22 cellular contexts compared by ENCODE assay signal in genomic region chr9:33436445-33436844, GRCh38. TPM values are rescaled to one million over a fixed set of nuclear protein-coding genes. Genes with fewer than 3 reads are reported as not detected.
A peak's percentile ranks its signal among the peaks of the same experiment; 100 is the strongest.
DNase-seq lines count a peak whose midpoint lies in the region; ATAC-seq, FAIRE-seq and TF ChIP-seq lines count a peak whose summit lies in the region.
"Had no signal": no experiment of that assay in that cellular context is flagged by ENCODE, and none has a peak within 500 bp of the region (broad histone marks: within the 10 kb centered on the region; RNA-seq: fewer than 3 reads in every experiment).

No MANE protein-coding gene starts in this region.

- H2BK12ac ChIP-seq in H9 (ENCODE audit: insufficient read length, low read depth, low read length) = no peak overlapping the region

- TF ChIP-seq RAD21 in A549 (conservative IDR thresholded peaks at IDR 0.05 in 1 of 2, IDR thresholded peaks at IDR 0.05 in 1 of 2) = no peak

- CTCF ChIA-PET in A549 (lab: Yijun Ruan, JAX) = interaction anchor here (6.2 to 41.9 kb wide), 2 partner anchors 21 to 30 kb away, joined by 38 to 834 read pairs; partner anchors contain the start of genes AQP3 and NOL6

- H3K27me3 Mint-ChIP-seq in H9 (ENCODE audit: low read depth) (peaks cover 8% of the 10 kb centered on the region), T-helper 17 cell (no peaks in the 10 kb centered on the region)
- H3K27me3 Mint-ChIP-seq: activated naive CD8-positive, alpha-beta T cell treated with anti-CD3 and anti-CD28 coated beads for 36 hours had no signal

- H4K91ac ChIP-seq in H9 (ENCODE audit: insufficient read length, low read depth, low read length) = no peak overlapping the region

- H3K4me1 ChIP-seq in A549 (peaks cover 40% of the 10 kb centered on the region), H9 (ENCODE audit: insufficient read depth, low read length) (no peaks in the 10 kb centered on the region), left lung (peaks cover 0 to 5% of the 10 kb centered on the region in 2 donors), stomach (peaks cover 0 to 26% (median 7%) of the 10 kb centered on the region in 4 donors)
- H3K4me1 ChIP-seq: gastroesophageal sphincter had no signal

- TF ChIP-seq POLR2A in A549 (IDR thresholded peaks at IDR 0.05; ENCODE audit: low read length) (no peak), stomach (IDR thresholded peaks at IDR 0.05) (no peak)

- no peak overlapping the region for H3K4ac ChIP-seq in H9 (ENCODE audit: low read depth, low read length)

- H4K20me1 ChIP-seq in H9 (ENCODE audit: control insufficient read depth, insufficient read depth, insufficient read length) = no peaks in the 10 kb centered on the region

- H3K27me3 ChIP-seq in H9 (ENCODE audit: insufficient read depth, low read length) (no peaks in the 10 kb centered on the region), left lung (no peaks in the 10 kb centered on the region), stomach (no peaks in the 10 kb centered on the region), H7 (ENCODE audit: control insufficient read depth, insufficient read depth, low read length) (no peaks in the 10 kb centered on the region)

- H3K9me3 ChIP-seq in A549 (no peaks in the 10 kb centered on the region), H9 (ENCODE audit: control insufficient read depth, low read depth, low read length) (no peaks in the 10 kb centered on the region), T-helper 17 cell (ENCODE audit: control insufficient read depth, low read length, poor library complexity, severe bottlenecking) (no peaks in the 10 kb centered on the region), left lung (no peaks in the 10 kb centered on the region), stomach (no peaks in the 10 kb centered on the region)
- H3K9me3 ChIP-seq: gastroesophageal sphincter had no signal

- no peak overlapping the region for H3K4me3 Mint-ChIP-seq in H9
- H3K4me3 Mint-ChIP-seq in T-helper 17 cell = no peak overlapping the region
- H3K4me3 Mint-ChIP-seq: activated B cell treated with CpG ODN at 0.5 μM for 24 hours; activated naive CD8-positive, alpha-beta T cell treated with anti-CD3 and anti-CD28 coated beads for 36 hours; brain had no signal

- intact Hi-C loops in left lung (cut with DNase I) = no loop called here
- intact Hi-C loops in stomach (cut with DNase I; ENCODE audit: low total_unique reads) = no loop called here

- H2AFZ ChIP-seq in H9 (ENCODE audit: low read length) = no peak overlapping the region

- H4K5ac ChIP-seq in H9 (ENCODE audit: insufficient read length, low read depth, low read length) = no peak overlapping the region

- no peak overlapping the region for H2AK5ac ChIP-seq in H9 (ENCODE audit: insufficient read length, low read length)

- no peak overlapping the region for H3K23ac ChIP-seq in H9 (ENCODE audit: insufficient read length, low read depth, low read length)

- no peak overlapping the region for H2BK5ac ChIP-seq in H9 (ENCODE audit: insufficient read length, low read length)

- DNase-seq in A549 (ENCODE audit: low read depth in 1 of 2, low spot score in 1 of 2) (no peak), H9 (no peak), T-helper 17 cell (no peak), left lung (no peak), stomach (no peak), NOMO-1 treated with dmso at 0.1 percent for 144 hours (lab: John Stamatoyannopoulos, UW; ENCODE audit: unreplicated experiment) (no peak), H7 (no peak)
- DNase-seq: activated B cell treated with CpG ODN at 0.5 μM for 24 hours; activated naive CD8-positive, alpha-beta T cell treated with anti-CD3 and anti-CD28 coated beads for 36 hours; activated T-cell treated with anti-CD3 and anti-CD28 coated beads, Interleukin-2, amount 50 U/mL, for 48 hours; cortex of kidney; KG1; NCI-H1105 treated with DMSO at 0.1 percent for 48 hours; NCI-H2107; NCI-H774; occipital lobe; RPMI8226; stimulated activated naive CD8-positive, alpha-beta T cell treated with anti-CD3 and anti-CD28 coated beads, Interleukin-15, Interleukin-2, amounts not matched to agents 100 U/mL and 50 U/mL, for 24 hours had no signal

- H3K4me2 ChIP-seq in A549 (peak overlapping the region; percentile 19; the same call in 2 of the 3 replicates), H9 (ENCODE audit: insufficient read depth, insufficient read length, low read length) (no peak overlapping the region)

- no peak overlapping the region for H3T11ph ChIP-seq in H9 (ENCODE audit: low read length)

- H3K79me2 ChIP-seq in H9 (ENCODE audit: insufficient read depth, low read length) = no peaks in the 10 kb centered on the region

- H3K36me3 ChIP-seq in left lung (peaks cover 0 to 5% of the 10 kb centered on the region in 2 donors), stomach (peaks cover 0 to 11% (median 2%) of the 10 kb centered on the region in 4 donors), H7 (replicated peaks; ENCODE audit: control insufficient read depth, insufficient read depth, low read length) (no peaks in the 10 kb centered on the region)

- H3K9me3 Mint-ChIP-seq in H9 = no peaks in the 10 kb centered on the region
- H3K9me3 Mint-ChIP-seq: activated B cell treated with CpG ODN at 0.5 μM for 24 hours; activated naive CD8-positive, alpha-beta T cell treated with anti-CD3 and anti-CD28 coated beads for 36 hours had no signal

- H3K4me1 Mint-ChIP-seq in H9 (peaks cover 11 to 13% of the 10 kb centered on the region in 2 experiments), T-helper 17 cell (peaks cover 42% of the 10 kb centered on the region)
- H3K4me1 Mint-ChIP-seq: activated naive CD8-positive, alpha-beta T cell treated with anti-CD3 and anti-CD28 coated beads for 36 hours had no signal

- FAIRE-seq in A549 (lab: Jason Lieb, UNC) = no peak
- FAIRE-seq: H54 had no signal

- no peak overlapping the region for H2BK15ac ChIP-seq in H9 (ENCODE audit: low read depth, low read length)

- H2BK120ac ChIP-seq in H9 (ENCODE audit: low read depth, low read length, poor library complexity, severe bottlenecking) = no peak overlapping the region

- H3K36me3 Mint-ChIP-seq in H9 (ENCODE audit: insufficient read depth in 1 of 3, low read depth in 3 of 3) (no peaks in the 10 kb centered on the region), T-helper 17 cell (ENCODE audit: low read depth) (peaks cover 7% of the 10 kb centered on the region)
- H3K36me3 Mint-ChIP-seq: activated naive CD8-positive, alpha-beta T cell treated with anti-CD3 and anti-CD28 coated beads for 36 hours; brain had no signal

- no peak overlapping the region for H2BK20ac ChIP-seq in H9 (ENCODE audit: low read depth, low read length, poor library complexity, severe bottlenecking)

- H3K27ac ChIP-seq in A549 = peak overlapping the region; percentile 2 to 12; a peak in 4 of 6 replicates
- H3K27ac ChIP-seq in H9 (ENCODE audit: insufficient read length, low read depth, low read length) = no peak overlapping the region
- H3K27ac ChIP-seq in left lung = no peak overlapping the region
- no peak overlapping the region for H3K27ac ChIP-seq in stomach
- H3K27ac ChIP-seq: gastroesophageal sphincter had no signal

- H3K9ac ChIP-seq in H9 (ENCODE audit: extremely low read depth, insufficient read length, low read length) = no peak overlapping the region

- H3K14ac ChIP-seq in H9 (ENCODE audit: insufficient read depth, low read length) = no peak overlapping the region

- H3K79me1 ChIP-seq in H9 (ENCODE audit: insufficient read depth, low read depth, low read length, poor library complexity, severe bottlenecking) = no peaks in the 10 kb centered on the region

- no peak overlapping the region for H3K18ac ChIP-seq in H9 (ENCODE audit: insufficient read length, low read depth, low read length)

- no peaks in the 10 kb centered on the region for H3K23me2 ChIP-seq in H9 (ENCODE audit: insufficient read length, low read depth, low read length, poor library complexity, severe bottlenecking)

- POLR2A ChIA-PET in A549 (lab: Yijun Ruan, JAX) = no interaction called here

- peak overlapping the region; percentile 14 for H3K56ac ChIP-seq in H9 (ENCODE audit: insufficient read length, low read depth, low read length)

- ATAC-seq in A549 (no peak; a peak in 2 of 6 replicates), T-helper 17 cell (no peak), left lung (peak; percentile 14), HG02970 (IDR thresholded peaks at IDR 0.05; ENCODE audit: low FRiP score, unreplicated experiment) (no peak)
- ATAC-seq: stimulated activated naive CD8-positive, alpha-beta T cell treated with anti-CD3 and anti-CD28 coated beads, Interleukin-15, Interleukin-2, amounts not matched to agents 100 U/mL and 50 U/mL, for 24 hours had no signal

- H3K4me3 ChIP-seq in A549 = no peak overlapping the region
- H3K4me3 ChIP-seq in left lung = no peak overlapping the region
- no peak overlapping the region for H3K4me3 ChIP-seq in stomach
- no peak overlapping the region for H3K4me3 ChIP-seq in H7 (ENCODE audit: insufficient read depth, low read depth, low read length)
- H3K4me3 ChIP-seq: gastroesophageal sphincter had no signal

- H3K27ac Mint-ChIP-seq in H9 (no peak overlapping the region), T-helper 17 cell (peak overlapping the region; percentile 37)
- H3K27ac Mint-ChIP-seq: activated B cell treated with CpG ODN at 0.5 μM for 24 hours; activated naive CD8-positive, alpha-beta T cell treated with anti-CD3 and anti-CD28 coated beads for 36 hours had no signal

- TF ChIP-seq EP300 in A549 (IDR thresholded peaks at IDR 0.05) (no peak), stomach (IDR thresholded peaks at IDR 0.05) (no peak)

- H4K8ac ChIP-seq in H9 (replicated peaks; ENCODE audit: insufficient read length, low read depth, low read length) = no peak overlapping the region

- no peak for TF ChIP-seq CTCF in A549 (IDR thresholded peaks at IDR 0.05)
- no peak for TF ChIP-seq CTCF in H9 (conservative IDR thresholded peaks at IDR 0.05)
- TF ChIP-seq CTCF in left lung (IDR thresholded peaks at IDR 0.05) = no peak
- TF ChIP-seq CTCF in stomach (IDR thresholded peaks at IDR 0.05) = no peak

- 58% methylated on average over 8 of the region's 8 CpGs for WGBS in A549 (ENCODE audit: missing lambda C conversion rate)
- WGBS in H9 (ENCODE audit: extremely low coverage, insufficient read length, low lambda C conversion rate) = no CpG with 5 or more reads among the region's 8 CpGs
- 48 to 62% (median 55%) methylated on average over 8 of the region's 8 CpGs for WGBS in stomach, 5 donors

RNA-seq across cellular contexts. Expression of gene AQP3, which starts 10.9 kb away (rescaled TPM):
- polyA plus RNA-seq in A549 (2011; rRNA removed) = 18.8 and 21.7 TPM in 2 replicates
- polyA plus RNA-seq in A549 (2012; cell fraction: cytosol; rRNA removed) = 5.7 and 8.1 TPM in 2 replicates
- polyA plus RNA-seq in A549 (2012; cell fraction: nucleus; rRNA removed) = 7.2 and 8.9 TPM in 2 replicates
- 5.4 to 7.2 TPM (median 6.2 TPM) in 3 replicates for polyA plus RNA-seq in A549 (2017; fragmentation: RNase III; extraction: RNeasy Plus Mini Kit Qiagen cat#74134 plus additional on column Dnase treatment)
- 18.5 and 20.7 TPM in 2 replicates for polyA minus RNA-seq in A549 (2011; rRNA and poly(A)+ RNA removed)
- 1.6 TPM in 2 replicates for total RNA-seq in H9 (2021)
- total RNA-seq in T-helper 17 cell = 100 to 1,000 TPM; 206 to 225 TPM
- total RNA-seq in left lung = 100 to 1,000 TPM; 231 to 265 TPM
- total RNA-seq in stomach = 10 to 100 TPM in 3 of 5 donors, 1 to 10 TPM in 2; 1.7 to 60.0 (median 11.4) TPM
- 100 to 1,000 TPM in 1 of 3 donors, 10 to 100 TPM in 2; 10.8 to 319 (median 36.5) TPM for polyA plus RNA-seq in stomach
- total RNA-seq in H7 (2014; rRNA removed; shearing (Covaris generic)) = 0.18 and 2.6 TPM in 2 replicates
- total RNA-seq: occipital lobe had no signal

RNA-seq across cellular contexts. Expression of gene AQP7, which starts 34.1 kb away (rescaled TPM):
- polyA plus RNA-seq in A549 (2011; rRNA removed) = 1.1 and 1.2 TPM in 2 replicates
- 0.32 and 0.39 TPM in 2 replicates for polyA plus RNA-seq in A549 (2012; cell fraction: cytosol; rRNA removed)
- polyA plus RNA-seq in A549 (2012; cell fraction: nucleus; rRNA removed) = 1.4 and 1.6 TPM in 2 replicates
- 0.39 to 0.69 TPM (median 0.61 TPM) in 3 replicates for polyA plus RNA-seq in A549 (2017; fragmentation: RNase III; extraction: RNeasy Plus Mini Kit Qiagen cat#74134 plus additional on column Dnase treatment)
- polyA minus RNA-seq in A549 (2011; rRNA and poly(A)+ RNA removed) = 2.4 and 4.0 TPM in 2 replicates
- not detected in 2 replicates for total RNA-seq in H9 (2021)
- 1 to 10 TPM in 1 of 2 donors, under 1 TPM in 1; 0.31 to 1.2 TPM for total RNA-seq in T-helper 17 cell
- total RNA-seq in left lung = 1 to 10 TPM; 1.5 to 8.3 TPM
- 10 to 100 TPM in 1 of 5 donors, 1 to 10 TPM in 2, not detected in 2; 2.8 to 17.4 (median 3.9) TPM for total RNA-seq in stomach
- 1 to 10 TPM; 1.1 to 5.3 (median 1.5) TPM for polyA plus RNA-seq in stomach
- total RNA-seq in H7 (2014; rRNA removed; shearing (Covaris generic)) = not detected in 2 replicates
- total RNA-seq: activated B cell treated with CpG ODN at 0.5 μM for 24 hours; activated naive CD8-positive, alpha-beta T cell treated with anti-CD3 and anti-CD28 coated beads for 36 hours; occipital lobe had no signal

RNA-seq across cellular contexts. Expression of gene NOL6, which starts 37.3 kb away (rescaled TPM):
- polyA plus RNA-seq in A549 (2011; rRNA removed) (49.5 and 56.6 TPM in 2 replicates), A549 (2017; fragmentation: RNase III; extraction: RNeasy Plus Mini Kit Qiagen cat#74134 plus additional on column Dnase treatment) (52.0 to 56.2 TPM (median 52.8 TPM) in 3 replicates), stomach (10 to 100 TPM; 10.7 to 22.0 (median 12.5) TPM)
- polyA plus RNA-seq in A549 (2012; cell fraction: cytosol; rRNA removed) = 61.8 and 73.6 TPM in 2 replicates
- 106 and 132 TPM in 2 replicates for polyA plus RNA-seq in A549 (2012; cell fraction: nucleus; rRNA removed)
- polyA minus RNA-seq in A549 (2011; rRNA and poly(A)+ RNA removed) = 74.8 and 80.7 TPM in 2 replicates
- total RNA-seq in H9 (2021) (64.4 and 66.3 TPM in 2 replicates), T-helper 17 cell (10 to 100 TPM; 32.4 to 34.6 TPM), left lung (10 to 100 TPM; 36.1 to 48.3 TPM), stomach (10 to 100 TPM; 12.5 to 43.6 (median 21.4) TPM)
- total RNA-seq in H7 (2014; rRNA removed; shearing (Covaris generic)) = 53.9 and 59.7 TPM in 2 replicates

Comparison
In these comparisons a context has a peak if more than half of its experiments do, and no peak if none do; other contexts are left out.
1. H3K27ac ChIP-seq: peak in A549 (2 of 2); none in H9 (single experiment), left lung (0 of 2) and stomach (0 of 5).